ENCODE assay signal across 1 cellular context in the genomic region with DNA sequence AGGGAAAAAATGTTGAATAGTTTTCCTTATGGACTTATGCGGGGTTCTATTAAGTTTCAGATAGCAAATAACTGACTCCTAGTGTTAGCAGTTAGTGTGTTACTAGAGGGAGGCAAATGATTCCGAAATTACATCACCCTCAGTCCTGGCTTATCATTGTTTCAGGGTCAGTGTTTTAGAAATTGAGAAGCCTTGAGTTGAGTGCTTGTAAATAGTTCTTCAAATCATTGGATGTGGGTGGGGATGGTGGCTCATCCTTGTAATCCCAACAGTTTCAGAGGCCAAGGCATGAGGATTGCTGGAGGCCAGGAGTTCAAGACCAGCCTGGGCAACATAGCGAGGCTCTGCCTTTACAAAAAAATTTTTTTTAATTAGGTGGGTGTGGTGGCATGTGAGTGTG.
TF ChIP-seq lines count a peak whose summit lies in the region.

No MANE protein-coding gene starts in this region.

TF ChIP-seq in IMR-90, 13 proteins besides CTCF, POLR2A, EP300 and RAD21:
- TF ChIP-seq SMC3 (IDR thresholded peaks at IDR 0.05; ENCODE audit: low read depth, low read length) (no peak), ELK1 (IDR thresholded peaks at IDR 0.05; ENCODE audit: borderline replicate concordance, low read depth, low read length) (no peak), MXI1 (IDR thresholded peaks at IDR 0.05; ENCODE audit: borderline replicate concordance, low read depth, low read length) (no peak), MAZ (IDR thresholded peaks at IDR 0.05; ENCODE audit: borderline replicate concordance, low read depth, low read length) (no peak), CEBPB (IDR thresholded peaks at IDR 0.05; ENCODE audit: low read depth, low read length) (no peak), BHLHE40 (IDR thresholded peaks at IDR 0.05; ENCODE audit: low read depth, low read length) (no peak), CHD1 (IDR thresholded peaks at IDR 0.05; ENCODE audit: low read depth, low read length) (no peak), RCOR1 (IDR thresholded peaks at IDR 0.05; ENCODE audit: insufficient replicate concordance, low read length) (no peak), NFE2L2 (IDR thresholded peaks at IDR 0.05; ENCODE audit: low read depth, low read length) (no peak), FOS (IDR thresholded peaks at IDR 0.05; ENCODE audit: low read depth, low read length) (no peak), MAFK (IDR thresholded peaks at IDR 0.05; ENCODE audit: low read depth, low read length) (no peak), RFX5 (IDR thresholded peaks at IDR 0.05; ENCODE audit: low read depth, low read length) (no peak)
- TF ChIP-seq, protein P1, sequence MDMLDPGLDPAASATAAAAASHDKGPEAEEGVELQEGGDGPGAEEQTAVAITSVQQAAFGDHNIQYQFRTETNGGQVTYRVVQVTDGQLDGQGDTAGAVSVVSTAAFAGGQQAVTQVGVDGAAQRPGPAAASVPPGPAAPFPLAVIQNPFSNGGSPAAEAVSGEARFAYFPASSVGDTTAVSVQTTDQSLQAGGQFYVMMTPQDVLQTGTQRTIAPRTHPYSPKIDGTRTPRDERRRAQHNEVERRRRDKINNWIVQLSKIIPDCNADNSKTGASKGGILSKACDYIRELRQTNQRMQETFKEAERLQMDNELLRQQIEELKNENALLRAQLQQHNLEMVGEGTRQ (IDR thresholded peaks at IDR 0.05; ENCODE audit: low read depth, low read length), result no peak
